In the genomic region with DNA sequence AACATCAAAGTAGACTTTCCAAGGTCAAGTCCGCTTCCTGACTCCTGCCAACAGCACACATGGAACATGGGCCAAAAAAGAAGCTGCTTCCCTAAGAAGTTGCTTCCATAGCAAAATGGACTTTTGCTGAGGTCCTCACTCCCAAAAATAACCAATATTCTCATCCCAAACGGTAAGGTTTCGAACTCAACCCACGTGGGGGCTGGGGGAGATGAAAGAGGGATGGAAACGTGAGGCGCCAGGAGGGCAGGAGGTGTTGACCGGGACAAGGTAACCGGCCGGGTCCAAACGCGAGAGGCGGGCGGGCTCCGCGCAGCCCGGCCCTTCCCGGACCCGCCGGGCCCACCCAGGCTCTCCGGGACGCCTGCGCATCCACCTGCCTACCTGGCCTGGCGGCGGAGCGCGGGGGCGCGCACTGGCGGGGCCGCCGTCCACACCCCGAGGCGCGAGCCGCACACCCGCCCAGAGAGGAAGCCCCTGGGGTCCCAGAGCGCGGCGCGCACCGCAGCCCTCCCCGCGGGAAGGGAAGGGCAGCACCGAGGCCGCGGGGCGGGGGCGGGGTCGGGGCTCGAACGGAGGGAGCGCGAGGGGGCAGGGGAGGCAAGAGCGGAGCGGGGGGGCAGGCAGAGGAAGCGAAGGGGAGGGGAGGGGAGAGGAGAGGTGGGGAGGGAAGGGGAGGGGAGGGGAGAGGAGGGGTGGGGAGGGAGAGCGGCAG, we compare ENCODE assay signal across 8 cellular contexts. TPM values are rescaled to one million over a fixed set of nuclear protein-coding genes. Genes with fewer than 3 reads are reported as not detected.
A peak's percentile ranks its signal among the peaks of the same experiment; 100 is the strongest.
DNase-seq lines count a peak whose midpoint lies in the region; ATAC-seq and TF ChIP-seq lines count a peak whose summit lies in the region.

No MANE protein-coding gene starts in this region.

- H3K36me3 Mint-ChIP-seq in activated T-cell treated with anti-CD3 and anti-CD28 coated beads, Interleukin-2, amount 50 U/mL, for 24 hours (ENCODE audit: low read depth): peaks cover 27% of the 10 kb centered on the region
- peaks cover 13% of the 10 kb centered on the region for H3K36me3 Mint-ChIP-seq in neural progenitor cell

- H3K4me3 ChIP-seq in fibroblast of mammary gland (ENCODE audit: control insufficient read depth, low read depth, low read length): peak overlapping the region; percentile 69
- H3K4me3 ChIP-seq in neural progenitor cell: peak overlapping the region; percentile 91
- peak overlapping the region; percentile 74 to 89 (median 81) for H3K4me3 ChIP-seq in subcutaneous abdominal adipose tissue (ENCODE audit: low read depth in 1 of 5, low read length in 5 of 5)

- H3K9me3 ChIP-seq in neural progenitor cell (ENCODE audit: low read depth) (no peaks in the 10 kb centered on the region), subcutaneous abdominal adipose tissue (ENCODE audit: control insufficient read depth in 5 of 5, low read length in 5 of 5) (no peaks in the 10 kb centered on the region)

- peaks cover 6% of the 10 kb centered on the region for H3K4me1 ChIP-seq in neural progenitor cell
- H3K4me1 ChIP-seq in subcutaneous abdominal adipose tissue (ENCODE audit: control insufficient read depth in 5 of 5, insufficient read depth in 5 of 5, low read length in 5 of 5): peaks cover 2 to 37% (median 26%) of the 10 kb centered on the region in 5 donors

- H4K20me1 ChIP-seq in neural progenitor cell (ENCODE audit: low read depth): peaks cover 10% of the 10 kb centered on the region

- no peaks in the 10 kb centered on the region for H3K27me3 Mint-ChIP-seq in activated T-cell treated with anti-CD3 and anti-CD28 coated beads, Interleukin-2, amount 50 U/mL, for 24 hours
- peaks cover 7% of the 10 kb centered on the region for H3K27me3 Mint-ChIP-seq in neural progenitor cell (ENCODE audit: insufficient read depth, low read depth)

- ATAC-seq in HG02973 (IDR thresholded peaks at IDR 0.05; ENCODE audit: unreplicated experiment): peak; percentile 18

- TF ChIP-seq CTCF in fibroblast of mammary gland (conservative IDR thresholded peaks at IDR 0.05; ENCODE audit: control insufficient read depth, insufficient read depth, low read depth, low read length) (no peak), neural progenitor cell (IDR thresholded peaks at IDR 0.05) (no peak)

- peaks cover 52% of the 10 kb centered on the region for H3K79me2 ChIP-seq in neural progenitor cell (ENCODE audit: low read depth)

- peak overlapping the region; percentile 92 for H3K27ac Mint-ChIP-seq in activated T-cell treated with anti-CD3 and anti-CD28 coated beads, Interleukin-2, amount 50 U/mL, for 24 hours
- no peak overlapping the region for H3K27ac Mint-ChIP-seq in neural progenitor cell

- H3K9me3 Mint-ChIP-seq in activated T-cell treated with anti-CD3 and anti-CD28 coated beads, Interleukin-2, amount 50 U/mL, for 24 hours: no peaks in the 10 kb centered on the region
- no peaks in the 10 kb centered on the region for H3K9me3 Mint-ChIP-seq in neural progenitor cell

- H3K27me3 ChIP-seq in neural progenitor cell (no peaks in the 10 kb centered on the region), subcutaneous abdominal adipose tissue (ENCODE audit: control insufficient read depth in 5 of 5, insufficient read depth in 4 of 5, low read length in 5 of 5) (no peaks in the 10 kb centered on the region)

- no peaks in the 10 kb centered on the region for H3K36me3 ChIP-seq in neural progenitor cell
- H3K36me3 ChIP-seq in subcutaneous abdominal adipose tissue (ENCODE audit: control insufficient read depth in 5 of 5, insufficient read depth in 5 of 5, low read length in 5 of 5): no peaks in the 10 kb centered on the region

- H3K4me1 Mint-ChIP-seq in activated T-cell treated with anti-CD3 and anti-CD28 coated beads, Interleukin-2, amount 50 U/mL, for 24 hours (ENCODE audit: low read depth): peaks cover 54% of the 10 kb centered on the region
- peaks cover 12% of the 10 kb centered on the region for H3K4me1 Mint-ChIP-seq in neural progenitor cell

- no peak overlapping the region for H3K27ac ChIP-seq in neural progenitor cell
- peak overlapping the region; percentile 70 for H3K27ac ChIP-seq in subcutaneous abdominal adipose tissue (ENCODE audit: low read depth, low read length)

- no peak overlapping the region for H3K9ac ChIP-seq in neural progenitor cell
- peak overlapping the region; percentile 75 to 87 (median 81) for H3K9ac ChIP-seq in subcutaneous abdominal adipose tissue (ENCODE audit: low read length in 5 of 5)

- peaks cover 17% of the 10 kb centered on the region for H3F3A ChIP-seq in neural progenitor cell (ENCODE audit: low read depth)

- peak overlapping the region; percentile 79 for H2AFZ ChIP-seq in neural progenitor cell (replicated peaks)

- peak overlapping the region; percentile 88 for H3K4me3 Mint-ChIP-seq in activated T-cell treated with anti-CD3 and anti-CD28 coated beads, Interleukin-2, amount 50 U/mL, for 24 hours
- H3K4me3 Mint-ChIP-seq in neural progenitor cell: peak overlapping the region; percentile 95

- H3K4me2 ChIP-seq in neural progenitor cell: peak overlapping the region; percentile 89

- peak; percentile 52 to 67 for DNase-seq in NCI-H2081 (lab: John Stamatoyannopoulos, UW)
- DNase-seq in NCI-H2081 treated with DMSO at 0.1 percent for 48 hours (lab: John Stamatoyannopoulos, UW): no peak
- DNase-seq in NCI-H774 (lab: John Stamatoyannopoulos, UW): peak; percentile 41
- peak; percentile 73 for DNase-seq in activated T-cell treated with anti-CD3 and anti-CD28 coated beads, Interleukin-2, amount 50 U/mL, for 24 hours
- DNase-seq in fibroblast of mammary gland (ENCODE audit: low read depth): no peak
- DNase-seq in neural progenitor cell (ENCODE audit: low spot score): peak; percentile 80

RNA-seq across cellular contexts. Expression of a gene that starts 0.7 kb away (rescaled TPM):
- 42.0 and 58.1 TPM in 2 replicates for total RNA-seq in neural progenitor cell (ENCODE audit: low replicate concordance)

RNA-seq across cellular contexts. Expression of a gene that starts 57.3 kb away (rescaled TPM):
- 10.9 and 18.5 TPM in 2 replicates for total RNA-seq in neural progenitor cell (ENCODE audit: low replicate concordance)

Comparison
In these comparisons a context has a peak if more than half of its experiments do, and no peak if none do; other contexts are left out.
1. DNase-seq: peak in NCI-H2081 (2 of 2), NCI-H774 (single experiment), activated T-cell treated with anti-CD3 and anti-CD28 coated beads, Interleukin-2, amount 50 U/mL, for 24 hours (single experiment) and neural progenitor cell (single experiment); none in NCI-H2081 treated with DMSO at 0.1 percent for 48 hours (single experiment) and fibroblast of mammary gland (single experiment).
2. Peak in every context shown above with its lines, with median percentiles within 50 percentile points of each other: H3K4me3 ChIP-seq.